In the genomic region with DNA sequence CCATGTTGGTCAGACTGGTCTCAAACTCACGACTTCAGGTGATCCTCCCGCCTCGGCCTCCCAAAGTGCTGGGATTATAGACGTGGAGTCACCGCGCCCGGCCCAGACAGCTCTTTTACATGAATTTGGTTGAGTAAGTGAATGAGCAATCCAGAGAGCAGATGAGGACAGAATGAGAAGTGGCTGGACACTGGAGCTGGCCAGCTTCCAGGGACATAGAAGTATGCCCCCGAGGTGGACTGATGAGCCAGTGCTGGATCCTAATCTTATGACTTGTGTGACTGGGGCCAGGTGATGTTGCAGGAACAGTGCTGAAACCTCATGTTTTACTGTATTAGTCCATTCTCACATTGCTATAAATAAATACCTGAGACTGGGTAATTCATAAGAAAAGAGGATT, we compare ENCODE assay signal across 20 cellular contexts. TPM values are rescaled to one million over a fixed set of nuclear protein-coding genes. Genes with fewer than 3 reads are reported as not detected.
"Had no signal": no experiment of that assay in that cellular context is flagged by ENCODE, and none has a peak within 500 bp of the region (broad histone marks: within the 10 kb centered on the region; RNA-seq: fewer than 3 reads in every experiment).

No MANE protein-coding gene starts in this region.

- H3K4me3 Mint-ChIP-seq: activated naive CD8-positive, alpha-beta T cell treated with anti-CD3 and anti-CD28 coated beads, Interleukin-2, amount 10 ng/mL, durations not matched to agents 7 days and 5 days; effector memory CD8-positive, alpha-beta T cell; memory B cell; naive thymus-derived CD4-positive, alpha-beta T cell; stimulated activated naive B cell treated with anti-CD40 and anti-IgM and Interleukin-4, amounts not matched to agents 10 μg/mL and 1 μg/mL and 100 μg/mL, for 72 hours had no signal

- ATAC-seq: effector memory CD8-positive, alpha-beta T cell; left lung; mucosa of descending colon; naive thymus-derived CD4-positive, alpha-beta T cell; stimulated activated naive B cell treated with anti-CD40 and anti-IgM and Interleukin-4, amounts not matched to agents 10 μg/mL and 1 μg/mL and 100 μg/mL, for 72 hours had no signal

- H3K4me3 ChIP-seq: left lung, mucosa of descending colon, tibial artery, uterus had no signal

- H3K27me3 Mint-ChIP-seq: naive thymus-derived CD4-positive, alpha-beta T cell had no signal

- H3K4me1 Mint-ChIP-seq: activated naive CD8-positive, alpha-beta T cell treated with anti-CD3 and anti-CD28 coated beads, Interleukin-2, amount 10 ng/mL, durations not matched to agents 7 days and 5 days; memory B cell had no signal

- H3K4me1 ChIP-seq: parathyroid adenoma, tibial artery, uterus had no signal

- H3K27ac ChIP-seq: brain microvascular endothelial cell, left lung, parathyroid adenoma, tibial artery, uterus had no signal

- H3K9me3 ChIP-seq: left lung, mucosa of descending colon, tibial artery, uterus had no signal

- H3K9ac ChIP-seq: parathyroid adenoma had no signal

- H3K36me3 Mint-ChIP-seq: activated naive CD8-positive, alpha-beta T cell treated with anti-CD3 and anti-CD28 coated beads, Interleukin-2, amount 10 ng/mL, durations not matched to agents 7 days and 5 days; memory B cell; naive thymus-derived CD4-positive, alpha-beta T cell; stimulated activated naive B cell treated with anti-CD40 and anti-IgM and Interleukin-4, amounts not matched to agents 10 μg/mL and 1 μg/mL and 100 μg/mL, for 72 hours had no signal

- H3K27ac Mint-ChIP-seq: activated naive CD8-positive, alpha-beta T cell treated with anti-CD3 and anti-CD28 coated beads, Interleukin-2, amount 10 ng/mL, durations not matched to agents 7 days and 5 days; effector memory CD8-positive, alpha-beta T cell; memory B cell; naive thymus-derived CD4-positive, alpha-beta T cell; stimulated activated naive B cell treated with anti-CD40 and anti-IgM and Interleukin-4, amounts not matched to agents 10 μg/mL and 1 μg/mL and 100 μg/mL, for 72 hours had no signal

- H3K9me3 Mint-ChIP-seq: activated naive CD8-positive, alpha-beta T cell treated with anti-CD3 and anti-CD28 coated beads, Interleukin-2, amount 10 ng/mL, durations not matched to agents 7 days and 5 days; effector memory CD8-positive, alpha-beta T cell; memory B cell; stimulated activated naive B cell treated with anti-CD40 and anti-IgM and Interleukin-4, amounts not matched to agents 10 μg/mL and 1 μg/mL and 100 μg/mL, for 72 hours had no signal

- H3K27me3 ChIP-seq: brain microvascular endothelial cell, left lung, tibial artery, uterus had no signal

- DNase-seq: activated CD4-positive, alpha-beta T cell treated with anti-CD3 and anti-CD28 coated beads, Interleukin-2, amount 50 U/mL, for 4 hours; activated CD4-positive, CD25-positive, alpha-beta regulatory T cell treated with anti-CD3 and anti-CD28 coated beads, Interleukin-2, amount 50 U/mL, for 72 hours; activated naive CD4-positive, alpha-beta T cell; activated naive CD8-positive, alpha-beta T cell treated with anti-CD3 and anti-CD28 coated beads, Interleukin-2, amount 10 ng/mL, durations not matched to agents 7 days and 5 days; activated T-cell treated with anti-CD3 and anti-CD28 coated beads for 4 hours; anterior cingulate cortex; brain microvascular endothelial cell; cerebellar nuclear complex; effector memory CD8-positive, alpha-beta T cell; left lung; mucosa of descending colon; naive thymus-derived CD4-positive, alpha-beta T cell; stimulated activated CD4-positive, alpha-beta T cell treated with anti-CD3 and anti-CD28 coated beads, Interleukin-2, amount 100 ng/mL, for 48 hours; stimulated activated naive B cell treated with anti-CD40 and anti-IgM and Interleukin-4, amounts not matched to agents 10 μg/mL and 1 μg/mL and 100 μg/mL, for 72 hours; tibial artery; uterus had no signal

- H3K36me3 ChIP-seq: brain microvascular endothelial cell, left lung, tibial artery, uterus had no signal

RNA-seq across cellular contexts. Expression of gene KANK4, which starts 35.9 kb away (rescaled TPM):
- total RNA-seq: activated naive CD8-positive, alpha-beta T cell treated with anti-CD3 and anti-CD28 coated beads, Interleukin-2, amount 10 ng/mL, durations not matched to agents 7 days and 5 days; epithelial cell of proximal tubule; naive thymus-derived CD4-positive, alpha-beta T cell; renal cortical epithelial cell had no signal
- polyA plus RNA-seq: naive thymus-derived CD4-positive, alpha-beta T cell had no signal
